ENCODE assay signal across 8 cellular contexts in genomic region chr1:206663832-206664652, GRCh38. TPM values are rescaled to one million over a fixed set of nuclear protein-coding genes. Genes with fewer than 3 reads are reported as not detected.
A peak's percentile ranks its signal among the peaks of the same experiment; 100 is the strongest.
DNase-seq lines count a peak whose midpoint lies in the region; ATAC-seq, FAIRE-seq and TF ChIP-seq lines count a peak whose summit lies in the region.

No MANE protein-coding gene starts in this region.

- intact Hi-C loops in dorsolateral prefrontal cortex (cut with DNase I) (loop anchor here (1.0 to 10.0 kb wide), 3 partner anchors 30 to 49 kb away; partner anchors contain the start of gene EIF2D (in 1 of the 2)), lower lobe of right lung (cut with DNase I) (no loop called here)

- H3K27ac ChIP-seq in dorsolateral prefrontal cortex: peak overlapping the region in 3 of 59 donors; percentile 17 to 50 (median 38)
- H3K27ac ChIP-seq in lower lobe of right lung: no peak overlapping the region

- no peaks in the 10 kb centered on the region for H3K9me3 ChIP-seq in lower lobe of right lung

- no peak for TF ChIP-seq POLR2A in H54 (IDR thresholded peaks at IDR 0.05; ENCODE audit: low read depth, low read length)

- peak; percentile 73 for ATAC-seq in HG03095 (IDR thresholded peaks at IDR 0.05; ENCODE audit: unreplicated experiment)
- peak; percentile 77 to 79 for ATAC-seq in lower lobe of right lung

- no peak for FAIRE-seq in H54 (lab: Jason Lieb, UNC)

- DNase-seq in GDM1 (lab: John Stamatoyannopoulos, UW): peak; percentile 65
- DNase-seq in NCI-H524 (lab: John Stamatoyannopoulos, UW): peak; percentile 49 to 73
- DNase-seq in activated CD4-positive, alpha-beta T cell treated with anti-CD3 and anti-CD28 coated beads for 48 hours: peak; percentile 80
- peak in 6 of 10 donors; percentile 39 to 58 (median 52) for DNase-seq in dorsolateral prefrontal cortex
- DNase-seq in lower lobe of right lung: no peak
- peak; percentile 60 for DNase-seq in stimulated activated CD8-positive, alpha-beta memory T cell treated with anti-CD3 and anti-CD28 coated beads, Interleukin-15, amount 100 ng/mL, for 1 hour (ENCODE audit: low read depth)
- DNase-seq in H54 (ENCODE audit: insufficient read length, low spot score): no peak

- peaks cover 0 to 12% (median 0%) of the 10 kb centered on the region in 45 donors for H3K27me3 ChIP-seq in dorsolateral prefrontal cortex
- no peaks in the 10 kb centered on the region for H3K27me3 ChIP-seq in lower lobe of right lung (ENCODE audit: low read depth)

- TF ChIP-seq CTCF in dorsolateral prefrontal cortex (IDR thresholded peaks at IDR 0.05 in 54 of 56, conservative IDR thresholded peaks at IDR 0.05 in 2 of 56; ENCODE audit: low read depth in 1 of 56, partially characterized antibody in 56 of 56) (peak; percentile 74 to 96 (median 86)), lower lobe of right lung (IDR thresholded peaks at IDR 0.05) (peak; percentile 83)

- no peaks in the 10 kb centered on the region for H3K36me3 ChIP-seq in lower lobe of right lung

- H3K4me1 ChIP-seq in lower lobe of right lung: peaks cover 22% of the 10 kb centered on the region

- H3K4me3 ChIP-seq in dorsolateral prefrontal cortex (peak overlapping the region in 51 of 59 donors; percentile 3 to 56 (median 34)), lower lobe of right lung (peak overlapping the region; percentile 13)

RNA-seq across cellular contexts. Expression of gene MAPKAPK2, which starts 20.7 kb away (rescaled TPM):
- total RNA-seq in dorsolateral prefrontal cortex (10 to 100 TPM; 15.8 to 65.6 (median 28.3) TPM), lower lobe of right lung (87.0 TPM)

RNA-seq across cellular contexts. Expression of gene DYRK3, which starts 28.7 kb away (rescaled TPM):
- total RNA-seq in dorsolateral prefrontal cortex: 10 to 100 TPM in 3 of 120 experiments, 1 to 10 TPM in 117; 2.4 to 12.2 (median 5.3) TPM
- 6.4 TPM for total RNA-seq in lower lobe of right lung

RNA-seq across cellular contexts. Expression of gene EIF2D, which starts 51.8 kb away (rescaled TPM):
- total RNA-seq in dorsolateral prefrontal cortex (10 to 100 TPM; 19.2 to 56.2 (median 35.0) TPM), lower lobe of right lung (47.0 TPM)

Comparison
In these comparisons a context has a peak if more than half of its experiments do, and no peak if none do; other contexts are left out.
1. DNase-seq: peak in GDM1 (single experiment), NCI-H524 (2 of 2), activated CD4-positive, alpha-beta T cell treated with anti-CD3 and anti-CD28 coated beads for 48 hours (single experiment), dorsolateral prefrontal cortex (6 of 10) and stimulated activated CD8-positive, alpha-beta memory T cell treated with anti-CD3 and anti-CD28 coated beads, Interleukin-15, amount 100 ng/mL, for 1 hour (single experiment); none in lower lobe of right lung (single experiment) and H54 (single experiment).